In the genomic region with DNA sequence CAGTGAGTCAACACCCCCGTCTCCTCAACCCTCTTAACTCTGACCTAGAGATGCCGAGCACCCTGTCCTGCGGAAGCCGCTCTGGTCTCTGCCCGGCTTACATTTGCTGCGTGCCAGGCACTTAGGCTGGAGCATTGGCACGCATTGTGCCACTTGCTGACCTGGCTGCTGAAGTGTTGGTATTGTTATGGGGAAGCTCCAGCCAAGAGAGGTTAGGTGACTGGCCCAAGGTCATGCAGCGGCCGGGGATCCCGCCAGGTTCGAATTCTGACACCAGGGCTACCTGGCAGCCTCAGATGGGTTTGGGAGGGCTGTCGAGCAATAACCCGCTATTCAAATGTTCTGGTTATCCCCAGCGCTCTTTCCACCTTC, we compare ENCODE assay signal across 1 cellular context.
TF ChIP-seq lines count a peak whose summit lies in the region.

No MANE protein-coding gene starts in this region.

TF ChIP-seq in K562, 482 proteins besides CTCF, POLR2A, EP300 and RAD21:
- TF ChIP-seq, protein P1, sequence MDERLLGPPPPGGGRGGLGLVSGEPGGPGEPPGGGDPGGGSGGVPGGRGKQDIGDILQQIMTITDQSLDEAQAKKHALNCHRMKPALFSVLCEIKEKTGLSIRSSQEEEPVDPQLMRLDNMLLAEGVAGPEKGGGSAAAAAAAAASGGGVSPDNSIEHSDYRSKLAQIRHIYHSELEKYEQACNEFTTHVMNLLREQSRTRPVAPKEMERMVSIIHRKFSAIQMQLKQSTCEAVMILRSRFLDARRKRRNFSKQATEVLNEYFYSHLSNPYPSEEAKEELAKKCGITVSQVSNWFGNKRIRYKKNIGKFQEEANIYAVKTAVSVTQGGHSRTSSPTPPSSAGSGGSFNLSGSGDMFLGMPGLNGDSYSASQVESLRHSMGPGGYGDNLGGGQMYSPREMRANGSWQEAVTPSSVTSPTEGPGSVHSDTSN (CRISPR knock-in tag; IDR thresholded peaks at IDR 0.05; ENCODE audit: low read depth) = no peak
- TF ChIP-seq, protein P1 (tag; conservative IDR thresholded peaks at IDR 0.05; ENCODE audit: low read depth) = no peak
- TF ChIP-seq RCOR1 (IDR thresholded peaks at IDR 0.05; ENCODE audit: borderline replicate concordance in 1 of 2, low read depth in 2 of 2, low read length in 2 of 2) (no peak), PRPF4 (IDR thresholded peaks at IDR 0.05; ENCODE audit: insufficient read depth, low read depth, low read length, poor library complexity, severe bottlenecking) (no peak), POLR2G (IDR thresholded peaks at IDR 0.05; ENCODE audit: low read depth, low read length) (peak; percentile 1; the same call in 1 of the 2 replicates), ZNF174 (CRISPR knock-in tag; IDR thresholded peaks at IDR 0.05) (no peak), ASH1L (IDR thresholded peaks at IDR 0.05; ENCODE audit: borderline replicate concordance, low read depth, partially characterized antibody) (no peak), SPI1 (IDR thresholded peaks at IDR 0.05; ENCODE audit: borderline replicate concordance, low read depth, low read length) (no peak), ARNT (IDR thresholded peaks at IDR 0.05) (no peak)
- TF ChIP-seq, protein P2, sequence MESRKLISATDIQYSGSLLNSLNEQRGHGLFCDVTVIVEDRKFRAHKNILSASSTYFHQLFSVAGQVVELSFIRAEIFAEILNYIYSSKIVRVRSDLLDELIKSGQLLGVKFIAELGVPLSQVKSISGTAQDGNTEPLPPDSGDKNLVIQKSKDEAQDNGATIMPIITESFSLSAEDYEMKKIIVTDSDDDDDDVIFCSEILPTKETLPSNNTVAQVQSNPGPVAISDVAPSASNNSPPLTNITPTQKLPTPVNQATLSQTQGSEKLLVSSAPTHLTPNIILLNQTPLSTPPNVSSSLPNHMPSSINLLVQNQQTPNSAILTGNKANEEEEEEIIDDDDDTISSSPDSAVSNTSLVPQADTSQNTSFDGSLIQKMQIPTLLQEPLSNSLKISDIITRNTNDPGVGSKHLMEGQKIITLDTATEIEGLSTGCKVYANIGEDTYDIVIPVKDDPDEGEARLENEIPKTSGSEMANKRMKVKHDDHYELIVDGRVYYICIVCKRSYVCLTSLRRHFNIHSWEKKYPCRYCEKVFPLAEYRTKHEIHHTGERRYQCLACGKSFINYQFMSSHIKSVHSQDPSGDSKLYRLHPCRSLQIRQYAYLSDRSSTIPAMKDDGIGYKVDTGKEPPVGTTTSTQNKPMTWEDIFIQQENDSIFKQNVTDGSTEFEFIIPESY (CRISPR knock-in tag; IDR thresholded peaks at IDR 0.05) = peak; percentile 71; the same call in 1 of the 2 replicates
